23 cellular contexts compared by ENCODE assay signal in the genomic region with DNA sequence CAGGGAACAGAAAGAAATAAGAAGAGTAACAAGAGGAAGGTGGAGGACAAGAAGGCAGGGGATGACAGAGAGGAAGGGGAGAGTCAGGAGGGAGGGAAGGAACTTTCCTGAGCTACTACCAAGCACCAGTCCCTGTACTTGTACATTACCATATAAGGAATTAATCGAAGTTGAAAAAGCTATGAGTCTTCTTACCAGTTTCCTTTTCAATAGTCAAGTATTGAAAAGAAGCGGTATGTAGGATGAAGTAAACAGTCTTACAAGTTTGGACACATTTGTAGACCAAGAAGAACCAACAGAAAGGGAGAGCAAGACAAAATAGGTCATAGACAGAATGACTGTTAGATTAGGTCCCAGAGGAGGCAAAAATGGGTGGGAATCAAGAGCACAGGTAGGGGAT.
DNase-seq lines count a peak whose midpoint lies in the region; ATAC-seq, FAIRE-seq and TF ChIP-seq lines count a peak whose summit lies in the region.
"Had no signal": no experiment of that assay in that cellular context is flagged by ENCODE, and none has a peak within 500 bp of the region (broad histone marks: within the 10 kb centered on the region; RNA-seq: fewer than 3 reads in every experiment).

No MANE protein-coding gene starts in this region.

- no peaks in the 10 kb centered on the region for H3K9me3 ChIP-seq in PC-9 (ENCODE audit: insufficient read depth, low read depth)
- H3K9me3 ChIP-seq: thyroid gland had no signal

- no peak overlapping the region for H3K4me3 ChIP-seq in PC-9
- H3K4me3 ChIP-seq: neural progenitor cell, thyroid gland had no signal

- H3K79me2 ChIP-seq in PC-9 (ENCODE audit: low read depth), result peaks cover 85% of the 10 kb centered on the region

- H3K4me1 ChIP-seq in PC-9 (replicated peaks; ENCODE audit: insufficient read depth), result no peaks in the 10 kb centered on the region; the same call in 1 of the 2 replicates
- H3K4me1 ChIP-seq: neural progenitor cell, thyroid gland had no signal

- no peak for TF ChIP-seq POLR2A in H54 (IDR thresholded peaks at IDR 0.05; ENCODE audit: low read depth, low read length)

- no peaks in the 10 kb centered on the region for H3K36me3 ChIP-seq in PC-9 (ENCODE audit: low read depth)
- H3K36me3 ChIP-seq: neural progenitor cell, thyroid gland had no signal

- intact Hi-C loops in activated naive CD4-positive, alpha-beta T cell treated with anti-CD3 and anti-CD28 coated beads for 36 hours (cut with micrococcal nuclease), result loop anchor here (1.0 kb wide), 1 partner anchor 22 kb away; no protein-coding TSS in a partner anchor
- intact Hi-C loops in PC-9 (cut with micrococcal nuclease; ENCODE audit: unreplicated experiment), result no loop called here

- H3K4me1 Mint-ChIP-seq in activated naive CD4-positive, alpha-beta T cell treated with anti-CD3 and anti-CD28 coated beads for 36 hours (ENCODE audit: low read depth), result peaks cover 59% of the 10 kb centered on the region
- peaks cover 8% of the 10 kb centered on the region for H3K4me1 Mint-ChIP-seq in activated naive CD8-positive, alpha-beta T cell treated with anti-CD3 and anti-CD28 coated beads for 36 hours
- H3K4me1 Mint-ChIP-seq in stimulated activated effector memory CD8-positive, alpha-beta T cell treated with anti-CD3 and anti-CD28 coated beads, Interleukin-12 subunit alpha, Interleukin-12 subunit beta, amount 100 ng/mL, for 72 hours, result peaks cover 20% of the 10 kb centered on the region
- H3K4me1 Mint-ChIP-seq: neural progenitor cell had no signal

- POLR2A ChIA-PET in PC-9 (lab: Charles Lee; ENCODE audit: unreplicated experiment), result interaction anchor here (0.7 kb wide), 1 partner anchor 464 kb away, joined by 3 read pairs; no protein-coding TSS in a partner anchor

- no peaks in the 10 kb centered on the region for H3K9me3 Mint-ChIP-seq in activated naive CD4-positive, alpha-beta T cell treated with anti-CD3 and anti-CD28 coated beads for 36 hours
- H3K9me3 Mint-ChIP-seq in activated naive CD8-positive, alpha-beta T cell treated with anti-CD3 and anti-CD28 coated beads for 36 hours, result no peaks in the 10 kb centered on the region
- H3K9me3 Mint-ChIP-seq in stimulated activated effector memory CD8-positive, alpha-beta T cell treated with anti-CD3 and anti-CD28 coated beads, Interleukin-12 subunit alpha, Interleukin-12 subunit beta, amount 100 ng/mL, for 72 hours, result no peaks in the 10 kb centered on the region
- H3K9me3 Mint-ChIP-seq: stimulated activated memory B cell treated with anti-CD40 and anti-IgM and Interleukin-4, amounts not matched to agents 10 μg/mL and 1 μg/mL and 100 μg/mL, for 72 hours had no signal

- H3F3A ChIP-seq in PC-9 (ENCODE audit: insufficient read depth, low read depth), result peaks cover 9% of the 10 kb centered on the region; the same call in 1 of the 2 replicates

- no TSS peak for BruUV-seq in PC-9 (replicated peaks; lab: Mats Ljungman, UMichigan)

- H3K9me2 ChIP-seq in PC-9 (ENCODE audit: insufficient read depth), result no peaks in the 10 kb centered on the region

- H2AFZ ChIP-seq in PC-9, result no peak overlapping the region
- H2AFZ ChIP-seq: neural progenitor cell had no signal

- no peaks in the 10 kb centered on the region for H3K27me3 ChIP-seq in PC-9 (ENCODE audit: insufficient read depth, low read depth)
- H3K27me3 ChIP-seq: neural progenitor cell, thyroid gland had no signal

- no peak for DNase-seq in activated naive CD4-positive, alpha-beta T cell treated with anti-CD3 and anti-CD28 coated beads for 36 hours
- no peak for DNase-seq in activated naive CD4-positive, alpha-beta T cell treated with anti-CD3 and anti-CD28 coated beads, Interleukin-2, amount 50 U/mL, for 16 hours
- DNase-seq in PC-9, result no peak
- no peak for DNase-seq in activated naive CD8-positive, alpha-beta T cell treated with anti-CD3 and anti-CD28 coated beads for 36 hours
- no peak for DNase-seq in stimulated activated effector memory CD8-positive, alpha-beta T cell treated with anti-CD3 and anti-CD28 coated beads, Interleukin-12 subunit alpha, Interleukin-12 subunit beta, amount 100 ng/mL, for 72 hours (ENCODE audit: low spot score in 2 of 2)
- no peak for DNase-seq in H54 (ENCODE audit: insufficient read length, low spot score)
- DNase-seq in GF-D8 (lab: John Stamatoyannopoulos, UW), result no peak
- no peak for DNase-seq in GDM1 (lab: John Stamatoyannopoulos, UW)
- DNase-seq: ACHN; activated CD4-positive, alpha-beta T cell treated with anti-CD3 and anti-CD28 coated beads, Interleukin-2, amount 50 U/mL, for 4 hours; C1 segment of cervical spinal cord; DMS 273 treated with DMSO at 0.1 percent for 48 hours; head of caudate nucleus; KG1; left ventricle myocardium superior; MV-4-11; NCI-H1694; NCI-H82; SHP77; SW 1271; thyroid gland had no signal

- H4K20me1 ChIP-seq in PC-9 (ENCODE audit: insufficient read depth), result 0 out of 2 replicates have a peak, but pooled peaks cover 3% of the 10 kb centered on the region

- H3K4me2 ChIP-seq in PC-9, result no peak overlapping the region
- H3K4me2 ChIP-seq: neural progenitor cell had no signal

- no peaks in the 10 kb centered on the region for H3K27me3 Mint-ChIP-seq in activated naive CD4-positive, alpha-beta T cell treated with anti-CD3 and anti-CD28 coated beads for 36 hours (ENCODE audit: low read depth)
- no peaks in the 10 kb centered on the region for H3K27me3 Mint-ChIP-seq in activated naive CD8-positive, alpha-beta T cell treated with anti-CD3 and anti-CD28 coated beads for 36 hours
- H3K27me3 Mint-ChIP-seq: stimulated activated memory B cell treated with anti-CD40 and anti-IgM and Interleukin-4, amounts not matched to agents 10 μg/mL and 1 μg/mL and 100 μg/mL, for 72 hours had no signal

- peak; percentile 84 for ATAC-seq in stimulated activated effector memory CD8-positive, alpha-beta T cell treated with anti-CD3 and anti-CD28 coated beads, Interleukin-12 subunit alpha, Interleukin-12 subunit beta, amount 100 ng/mL, for 72 hours
- ATAC-seq: left ventricle myocardium superior; stimulated activated memory B cell treated with anti-CD40 and anti-IgM and Interleukin-4, amounts not matched to agents 10 μg/mL and 1 μg/mL and 100 μg/mL, for 72 hours had no signal

- 0 out of 2 replicates have a peak overlapping the region, but pooled peaks have one; percentile 26 for H3K27ac ChIP-seq in PC-9
- H3K27ac ChIP-seq: neural progenitor cell, thyroid gland had no signal

- TF ChIP-seq CTCF in PC-9 (conservative IDR thresholded peaks at IDR 0.05), result no peak

- H3K27ac Mint-ChIP-seq in activated naive CD4-positive, alpha-beta T cell treated with anti-CD3 and anti-CD28 coated beads for 36 hours, result peak overlapping the region; percentile 93
- H3K27ac Mint-ChIP-seq in activated naive CD8-positive, alpha-beta T cell treated with anti-CD3 and anti-CD28 coated beads for 36 hours, result peak overlapping the region; percentile 65
- H3K27ac Mint-ChIP-seq in stimulated activated effector memory CD8-positive, alpha-beta T cell treated with anti-CD3 and anti-CD28 coated beads, Interleukin-12 subunit alpha, Interleukin-12 subunit beta, amount 100 ng/mL, for 72 hours, result peak overlapping the region; percentile 82
- H3K27ac Mint-ChIP-seq: neural progenitor cell; stimulated activated memory B cell treated with anti-CD40 and anti-IgM and Interleukin-4, amounts not matched to agents 10 μg/mL and 1 μg/mL and 100 μg/mL, for 72 hours had no signal

- CTCF ChIA-PET in activated naive CD4-positive, alpha-beta T cell treated with anti-CD3 and anti-CD28 coated beads for 36 hours (lab: Charles Lee), result no interaction called here
- CTCF ChIA-PET in PC-9 (lab: Charles Lee), result no interaction called here

- H3K36me3 Mint-ChIP-seq in activated naive CD4-positive, alpha-beta T cell treated with anti-CD3 and anti-CD28 coated beads for 36 hours (ENCODE audit: low read depth), result peaks cover 31% of the 10 kb centered on the region
- peaks cover 29% of the 10 kb centered on the region for H3K36me3 Mint-ChIP-seq in activated naive CD8-positive, alpha-beta T cell treated with anti-CD3 and anti-CD28 coated beads for 36 hours
- H3K36me3 Mint-ChIP-seq in stimulated activated effector memory CD8-positive, alpha-beta T cell treated with anti-CD3 and anti-CD28 coated beads, Interleukin-12 subunit alpha, Interleukin-12 subunit beta, amount 100 ng/mL, for 72 hours, result peaks cover 73% of the 10 kb centered on the region
- H3K36me3 Mint-ChIP-seq: stimulated activated memory B cell treated with anti-CD40 and anti-IgM and Interleukin-4, amounts not matched to agents 10 μg/mL and 1 μg/mL and 100 μg/mL, for 72 hours had no signal

- H3K4me3 Mint-ChIP-seq in activated naive CD4-positive, alpha-beta T cell treated with anti-CD3 and anti-CD28 coated beads for 36 hours, result peak overlapping the region; percentile 27
- no peak overlapping the region for H3K4me3 Mint-ChIP-seq in activated naive CD8-positive, alpha-beta T cell treated with anti-CD3 and anti-CD28 coated beads for 36 hours
- H3K4me3 Mint-ChIP-seq in stimulated activated effector memory CD8-positive, alpha-beta T cell treated with anti-CD3 and anti-CD28 coated beads, Interleukin-12 subunit alpha, Interleukin-12 subunit beta, amount 100 ng/mL, for 72 hours, result peak overlapping the region; percentile 44
- H3K4me3 Mint-ChIP-seq: neural progenitor cell; stimulated activated memory B cell treated with anti-CD40 and anti-IgM and Interleukin-4, amounts not matched to agents 10 μg/mL and 1 μg/mL and 100 μg/mL, for 72 hours had no signal

- no peak for FAIRE-seq in H54 (lab: Jason Lieb, UNC)
